28 cellular contexts compared by ENCODE assay signal in genomic region chr3:150472421-150472820, GRCh38.
DNase-seq lines count a peak whose midpoint lies in the region; FAIRE-seq and TF ChIP-seq lines count a peak whose summit lies in the region.
"Had no signal": no experiment of that assay in that cellular context is flagged by ENCODE, and none has a peak within 500 bp of the region (broad histone marks: within the 10 kb centered on the region; RNA-seq: fewer than 3 reads in every experiment).

No MANE protein-coding gene starts in this region.

- H3K36me3 ChIP-seq in H1 (ENCODE audit: control insufficient read depth in 2 of 4, insufficient read depth in 4 of 4, low read length in 3 of 4) (no peaks in the 10 kb centered on the region), right atrium auricular region (no peaks in the 10 kb centered on the region)

- no peaks in the 10 kb centered on the region for H3K23me2 ChIP-seq in H1 (ENCODE audit: low read depth, low read length)

- H3K18ac ChIP-seq in H1 (ENCODE audit: extremely low read depth, low read length), result no peak overlapping the region

- no peak overlapping the region for H4K8ac ChIP-seq in H1 (ENCODE audit: extremely low read depth, insufficient read depth, low read length)

- H2BK20ac ChIP-seq in H1 (ENCODE audit: low read length), result no peak overlapping the region

- no peak overlapping the region for H3K4me2 ChIP-seq in H1 (ENCODE audit: insufficient read depth in 1 of 2, low read depth in 2 of 2, low read length in 2 of 2)

- no peak overlapping the region for H2BK120ac ChIP-seq in H1 (replicated peaks; ENCODE audit: low read depth, low read length)

- no peak for TF ChIP-seq POLR2A in H1 (IDR thresholded peaks at IDR 0.05; ENCODE audit: control extremely low read depth in 1 of 2, low read depth in 2 of 2, low read length in 2 of 2)

- no peak overlapping the region for H2BK12ac ChIP-seq in H1 (ENCODE audit: low read depth, low read length)

- H3K4me1 ChIP-seq in H1 (replicated peaks in 1 of 4; ENCODE audit: control insufficient read depth in 3 of 4, insufficient read depth in 4 of 4, low read length in 3 of 4) (peaks cover 0 to 4% (median under 1%) of the 10 kb centered on the region in 4 experiments; a peak in 1 of 7 replicates), right atrium auricular region (no peaks in the 10 kb centered on the region)

- peak; percentile 13 for DNase-seq in HT-29 (ENCODE audit: low spot score)
- no peak for DNase-seq in H1 (ENCODE audit: low read depth in 1 of 2, low spot score in 2 of 2)
- peak; percentile 67 for DNase-seq in islet precursor cell
- DNase-seq in NCI-H2171 treated with DMSO at 0.1 percent for 48 hours (lab: John Stamatoyannopoulos, UW), result no peak
- no peak for DNase-seq in NCI-H526 (lab: John Stamatoyannopoulos, UW)
- DNase-seq in activated gamma-delta T cell treated with Interleukin-2 at 50 U/mL for 16 hours, result no peak
- DNase-seq in right atrium auricular region (ENCODE audit: low spot score), result no peak
- DNase-seq: C1 segment of cervical spinal cord; CD4-positive, alpha-beta memory T cell; COR-L47; DMS 273 treated with DMSO at 0.1 percent for 48 hours; DMS79; EL; GF-D8; GM23248; Kasumi-1; NCI-H1092 treated with DMSO at 0.1 percent for 48 hours; NCI-H1436; NCI-H187; NCI-H2081 treated with DMSO at 0.1 percent for 48 hours; NCI-H524; NCI-H774; PC-3; RPMI8226; SHP77; T-cell had no signal

- TF ChIP-seq RAD21 in H1 (IDR thresholded peaks at IDR 0.05 in 1 of 2, conservative IDR thresholded peaks at IDR 0.05 in 1 of 2; ENCODE audit: low read depth in 2 of 2, low read length in 2 of 2), result no peak

- POLR2A ChIA-PET in H1 (lab: Charles Lee; ENCODE audit: partially characterized antibody), result interaction anchor here (1.6 kb wide), 1 partner anchor 64 kb away, joined by 4 read pairs; the partner anchor contains the start of gene TSC22D2

- TF ChIP-seq CTCF in H1 (IDR thresholded peaks at IDR 0.05; ENCODE audit: control extremely low read depth in 1 of 3, insufficient read depth in 1 of 3, low read depth in 1 of 3, low read length in 3 of 3) (no peak), right atrium auricular region (IDR thresholded peaks at IDR 0.05) (no peak)

- no peak overlapping the region for H4K5ac ChIP-seq in H1 (ENCODE audit: insufficient read length, low read depth, low read length)

- no peak overlapping the region for H3K23ac ChIP-seq in H1 (ENCODE audit: insufficient read length)

- H4K20me1 ChIP-seq in H1 (replicated peaks in 1 of 2; ENCODE audit: control insufficient read depth in 1 of 2, insufficient read depth in 2 of 2, low read length in 2 of 2), result no peaks in the 10 kb centered on the region

- no peak overlapping the region for H3K14ac ChIP-seq in H1 (ENCODE audit: insufficient read length)

- H2AK5ac ChIP-seq in H1 (ENCODE audit: low read depth, low read length), result no peak overlapping the region

- no peaks in the 10 kb centered on the region for H3K79me2 ChIP-seq in H1 (ENCODE audit: control insufficient read depth in 1 of 2, insufficient read depth in 2 of 2, low read length in 2 of 2)

- H3K9me3 ChIP-seq in H1 (ENCODE audit: insufficient read depth in 2 of 2, low read depth in 1 of 2, low read length in 1 of 2) (no peaks in the 10 kb centered on the region), right atrium auricular region (peaks cover 0 to 12% of the 10 kb centered on the region in 2 donors)

- CTCF ChIA-PET in H1 (lab: Charles Lee; ENCODE audit: partially characterized antibody), result interaction anchor here (1.0 to 1.6 kb wide), 5 partner anchors 9 to 245 kb away, joined by 3 to 5 read pairs (median 3); no protein-coding TSS in a partner anchor

- no peak for TF ChIP-seq EP300 in H1 (IDR thresholded peaks at IDR 0.05; ENCODE audit: borderline replicate concordance in 1 of 2, low read depth in 2 of 2, low read length in 2 of 2)

- H3K27ac ChIP-seq in H1 (ENCODE audit: low read depth, low read length) (no peak overlapping the region; the same call in 1 of the 2 replicates), right atrium auricular region (no peak overlapping the region)
- H3K27ac ChIP-seq: GM23248 had no signal

- H4K91ac ChIP-seq in H1 (replicated peaks; ENCODE audit: insufficient read length, low read length), result no peak overlapping the region

- no peak for FAIRE-seq in H1 (lab: Jason Lieb, UNC)
- FAIRE-seq: GM12891, K562 had no signal

- no peaks in the 10 kb centered on the region for H3K79me1 ChIP-seq in H1 (ENCODE audit: low read depth, low read length)

- H2AFZ ChIP-seq in H1 (ENCODE audit: low read length), result 0 out of 2 replicates have a peak overlapping the region, but pooled peaks have one; percentile 19
- H2AFZ ChIP-seq: GM23248 had no signal

- H3K27me3 ChIP-seq in H1 (replicated peaks in 1 of 4; ENCODE audit: control insufficient read depth in 3 of 4, extremely low read depth in 1 of 4, insufficient read depth in 3 of 4, low read length in 3 of 4) (no peaks in the 10 kb centered on the region), right atrium auricular region (no peaks in the 10 kb centered on the region)

- H3K4me3 ChIP-seq in H1 (ENCODE audit: extremely low read depth in 1 of 4, insufficient read depth in 2 of 4, low read depth in 3 of 4, low read length in 4 of 4) (no peak overlapping the region), right atrium auricular region (no peak overlapping the region)
- H3K4me3 ChIP-seq: GM23248, K562 had no signal

- no peak overlapping the region for H3K9ac ChIP-seq in H1 (replicated peaks in 1 of 4; ENCODE audit: extremely low read depth in 1 of 4, low read depth in 3 of 4, low read length in 3 of 4)
- H3K9ac ChIP-seq: GM23248 had no signal

- no peak overlapping the region for H2BK15ac ChIP-seq in H1 (ENCODE audit: low read length)

- no peak overlapping the region for H3K56ac ChIP-seq in H1 (replicated peaks; ENCODE audit: insufficient read length, low read depth, low read length)

- no peak overlapping the region for H2BK5ac ChIP-seq in H1 (ENCODE audit: low read depth, low read length)

- WGBS in H1 (ENCODE audit: extremely low coverage in 1 of 2, insufficient coverage in 1 of 2, insufficient read length in 1 of 2, insufficient replicate concordance in 2 of 2, low coverage in 1 of 2, low lambda C conversion rate in 2 of 2, missing lambda C conversion rate in 1 of 2), 2 experiments, result 60% methylated on average over 1 of the region's 1 CpG; no CpG with 5 or more reads in 1 of the 2 experiments

- peak overlapping the region; percentile 32 for H3K4ac ChIP-seq in H1 (replicated peaks; ENCODE audit: insufficient read length, low read depth, low read length)

TF ChIP-seq in H1, 55 proteins besides CTCF, POLR2A, EP300 and RAD21:
- TF ChIP-seq SP1 (IDR thresholded peaks at IDR 0.05; ENCODE audit: low read depth, low read length), result peak; percentile 69
- TF ChIP-seq KDM1A (IDR thresholded peaks at IDR 0.05; ENCODE audit: borderline replicate concordance, low read length), result no peak
- TF ChIP-seq, protein P1, sequence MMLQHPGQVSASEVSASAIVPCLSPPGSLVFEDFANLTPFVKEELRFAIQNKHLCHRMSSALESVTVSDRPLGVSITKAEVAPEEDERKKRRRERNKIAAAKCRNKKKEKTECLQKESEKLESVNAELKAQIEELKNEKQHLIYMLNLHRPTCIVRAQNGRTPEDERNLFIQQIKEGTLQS (IDR thresholded peaks at IDR 0.05; ENCODE audit: insufficient read depth, low read depth, low read length), result no peak
- TF ChIP-seq CHD1 (IDR thresholded peaks at IDR 0.05; ENCODE audit: low read depth, low read length), result no peak
- TF ChIP-seq TEAD4 (IDR thresholded peaks at IDR 0.05; ENCODE audit: low read depth, low read length), result peak; percentile 28; the same call in 1 of the 2 replicates
- no peak for TF ChIP-seq SIRT6 (IDR thresholded peaks at IDR 0.05; ENCODE audit: low read length)
- TF ChIP-seq TAF1 (IDR thresholded peaks at IDR 0.05; ENCODE audit: low read depth, low read length), result no peak
TF ChIP-seq in H1: peak in this region for 2.

Comparison
In these comparisons a context has a peak if more than half of its experiments do, and no peak if none do; other contexts are left out.
1. DNase-seq: peak in HT-29 (single experiment) and islet precursor cell (single experiment); none in H1 (0 of 2), NCI-H2171 treated with DMSO at 0.1 percent for 48 hours (single experiment), NCI-H526 (0 of 2), activated gamma-delta T cell treated with Interleukin-2 at 50 U/mL for 16 hours (single experiment) and right atrium auricular region (single experiment).